Comparison of ENCODE assay signal across 9 cellular contexts in genomic region chr3:120057029-120057428, GRCh38.
"Had no signal": no experiment of that assay in that cellular context is flagged by ENCODE, and none has a peak within 500 bp of the region (broad histone marks: within the 10 kb centered on the region; RNA-seq: fewer than 3 reads in every experiment).

No MANE protein-coding gene starts in this region.

- DNase-seq: GM23248, GOT3, H7, KBM-7 had no signal

- H3K9ac ChIP-seq: GM23248, KMS-11 had no signal

- H3K9me3 ChIP-seq: HAP-1 had no signal

- ATAC-seq: HCT116, HepG2 had no signal

- H3K4me3 ChIP-seq: GM23248, HAP-1 had no signal

- H3K27ac ChIP-seq: GM23248, HL-60, KMS-11 had no signal

- H3K36me3 ChIP-seq: HAP-1 had no signal

- H3K4me1 ChIP-seq: HAP-1 had no signal

- FAIRE-seq: HepG2 had no signal
